In the genomic region with DNA sequence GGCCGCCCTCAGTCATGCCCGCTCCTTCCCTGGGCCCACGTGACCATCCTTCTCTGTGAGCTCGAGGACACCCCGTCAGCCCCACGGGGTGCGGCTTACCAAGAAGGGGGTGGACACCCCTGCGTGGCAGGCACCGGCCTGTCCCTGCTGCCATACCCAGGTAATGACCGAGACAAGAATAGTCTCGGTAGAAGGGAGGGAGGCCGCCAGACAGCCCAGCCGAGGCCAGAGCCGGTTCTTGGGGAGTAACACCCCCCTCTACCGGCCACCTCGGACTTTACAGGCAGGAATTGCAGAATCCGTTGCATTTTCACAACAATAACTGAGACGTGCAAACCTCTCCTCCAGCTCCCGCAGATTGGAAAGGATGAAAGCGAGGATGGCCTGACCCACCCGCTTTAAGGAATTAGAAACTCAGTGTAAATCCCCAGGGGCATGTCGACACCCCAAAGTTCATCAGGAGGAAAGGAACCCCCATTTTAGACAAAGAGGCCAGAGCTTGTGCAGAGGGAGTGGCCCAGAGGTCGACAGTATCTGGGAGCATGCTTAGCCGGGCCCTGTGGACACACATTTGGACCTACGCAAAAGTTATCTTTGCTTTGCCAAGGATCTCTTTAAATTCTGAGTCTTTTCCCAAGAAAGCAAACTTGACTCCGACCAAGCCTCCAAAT, we compare ENCODE assay signal across 8 cellular contexts.
DNase-seq lines count a peak whose midpoint lies in the region; ATAC-seq and TF ChIP-seq lines count a peak whose summit lies in the region.

No MANE protein-coding gene starts in this region.

- DNase-seq in activated gamma-delta T cell treated with Interleukin-2 at 50 U/mL for 16 hours (peak; percentile 21), activated gamma-delta T cell (lab: John Stamatoyannopoulos, UW) (no peak), NCI-H510A treated with DMSO at 0.1 percent for 48 hours (lab: John Stamatoyannopoulos, UW) (peak; percentile 8), activated T-cell treated with anti-CD3 and anti-CD28 coated beads for 4 hours (peak; percentile 22), foreskin fibroblast (peak; percentile 52 to 81), ovary (peak; percentile 24 to 78 (median 59)), cerebellum (ENCODE audit: low spot score) (no peak)

- no peak for ATAC-seq in HG03108 (IDR thresholded peaks at IDR 0.05; ENCODE audit: unreplicated experiment)

- intact Hi-C loops in ovary (cut with DNase I) = loop anchor here in 2 of 4 donors (5.0 to 10.0 kb wide), 4 partner anchors 121 to 1033 kb away; no protein-coding TSS in a partner anchor

- H3K4me3 ChIP-seq in foreskin fibroblast (ENCODE audit: low read depth in 1 of 2, low read length in 2 of 2) (no peak overlapping the region), ovary (no peak overlapping the region)

- no peaks in the 10 kb centered on the region for H3K27me3 ChIP-seq in ovary

- H3K36me3 ChIP-seq in ovary = no peaks in the 10 kb centered on the region

- peaks cover 2% of the 10 kb centered on the region for H3K4me1 ChIP-seq in ovary (ENCODE audit: insufficient read depth)

- H3K9me3 ChIP-seq in ovary = no peaks in the 10 kb centered on the region

- no peak for TF ChIP-seq POLR2A in ovary (IDR thresholded peaks at IDR 0.05)

- 38 to 41% (median 40%) methylated on average over 26 of the region's 26 CpGs for WGBS in ovary, 3 donors

- no peak for TF ChIP-seq EP300 in ovary (IDR thresholded peaks at IDR 0.05)

- no peak overlapping the region for H3K27ac ChIP-seq in ovary

- peak; percentile 66 for TF ChIP-seq CTCF in foreskin fibroblast (IDR thresholded peaks at IDR 0.05; ENCODE audit: low read depth, low read length)
- peak in 2 of 3 donors; percentile 37 to 47 for TF ChIP-seq CTCF in ovary (IDR thresholded peaks at IDR 0.05)

Comparison
In these comparisons a context has a peak if more than half of its experiments do, and no peak if none do; other contexts are left out.
1. DNase-seq: peak in activated gamma-delta T cell treated with Interleukin-2 at 50 U/mL for 16 hours (single experiment), NCI-H510A treated with DMSO at 0.1 percent for 48 hours (single experiment), activated T-cell treated with anti-CD3 and anti-CD28 coated beads for 4 hours (single experiment), foreskin fibroblast (2 of 2) and ovary (5 of 5); none in activated gamma-delta T cell (single experiment) and cerebellum (single experiment).